In genomic region chr2:217098435-217098834, GRCh38 we compare ENCODE assay signal across 17 cellular contexts.
"Had no signal": no experiment of that assay in that cellular context is flagged by ENCODE, and none has a peak within 500 bp of the region (broad histone marks: within the 10 kb centered on the region; RNA-seq: fewer than 3 reads in every experiment).

No MANE protein-coding gene starts in this region.

- H3K27ac ChIP-seq: foreskin keratinocyte, hepatocyte, ovary, upper lobe of left lung, uterus had no signal

- H3K4me3 Mint-ChIP-seq: naive thymus-derived CD4-positive, alpha-beta T cell had no signal

- H3K9me3 Mint-ChIP-seq: naive thymus-derived CD4-positive, alpha-beta T cell had no signal

- H3K4me2 ChIP-seq: hepatocyte, smooth muscle cell had no signal

- H3K79me2 ChIP-seq: hepatocyte had no signal

- H3K9me3 ChIP-seq: ovary, upper lobe of left lung, uterus had no signal

- H3K27me3 ChIP-seq: foreskin keratinocyte, hepatocyte, ovary, upper lobe of left lung, uterus had no signal

- H3K27ac Mint-ChIP-seq: naive thymus-derived CD4-positive, alpha-beta T cell had no signal

- ATAC-seq: foreskin keratinocyte; left colon; left ventricle myocardium superior; naive thymus-derived CD4-positive, alpha-beta T cell; right cardiac atrium had no signal

- H3K4me3 ChIP-seq: hepatocyte, lung, ovary, smooth muscle cell, upper lobe of left lung, uterus had no signal

- H3K36me3 ChIP-seq: ovary, upper lobe of left lung, uterus had no signal

- DNase-seq: effector memory CD4-positive, alpha-beta T cell; foreskin keratinocyte; head of caudate nucleus; left colon; left ventricle myocardium superior; mesenchymal stem cell; naive thymus-derived CD4-positive, alpha-beta T cell; nucleus accumbens; ovary; right cardiac atrium; stimulated activated CD4-positive, alpha-beta T cell treated with anti-CD3 and anti-CD28 coated beads, Interleukin-2, amount 100 ng/mL, for 48 hours; stimulated activated naive CD4-positive, alpha-beta T cell treated with Interleukin-2 at 50 U/mL for 16 hours; upper lobe of left lung; uterus had no signal

- H2AFZ ChIP-seq: hepatocyte had no signal

- H3K4me1 ChIP-seq: upper lobe of left lung, uterus had no signal
